ENCODE assay signal across 8 cellular contexts in genomic region chr9:115524467-115525059, GRCh38.
DNase-seq lines count a peak whose midpoint lies in the region; ATAC-seq, FAIRE-seq and TF ChIP-seq lines count a peak whose summit lies in the region.

No MANE protein-coding gene starts in this region.

- CTCF ChIA-PET in activated naive CD4-positive, alpha-beta T cell treated with anti-CD3 and anti-CD28 coated beads, Interleukin-2, amount 10 ng/mL, durations not matched to agents 7 days and 5 days (lab: Charles Lee) = interaction anchor here (0.7 to 2.2 kb wide), 4 partner anchors 509 to 844 kb away, joined by 3 to 7 read pairs (median 4); no protein-coding TSS in a partner anchor
- CTCF ChIA-PET in endothelial cell of umbilical vein (lab: Charles Lee) = interaction anchor here (1.0 kb wide), 1 partner anchor 1119 kb away, joined by 4 read pairs; no protein-coding TSS in a partner anchor

- POLR2A ChIA-PET in endothelial cell of umbilical vein (lab: Charles Lee) = no interaction called here

- H3K4me3 ChIP-seq in endothelial cell of umbilical vein (replicated peaks in 1 of 3; ENCODE audit: insufficient read depth in 1 of 3, low read depth in 1 of 3, low read length in 3 of 3) = no peak overlapping the region
- H3K4me3 ChIP-seq in muscle layer of colon (ENCODE audit: low read depth in 1 of 2, low read length in 2 of 2) = no peak overlapping the region

- H3K36me3 Mint-ChIP-seq in activated naive CD4-positive, alpha-beta T cell treated with anti-CD3 and anti-CD28 coated beads, Interleukin-2, amount 10 ng/mL, durations not matched to agents 7 days and 5 days = no peaks in the 10 kb centered on the region

- no peaks in the 10 kb centered on the region for H3K79me2 ChIP-seq in endothelial cell of umbilical vein (ENCODE audit: control insufficient read depth, insufficient read depth, low read length)

- H3K4me1 ChIP-seq in endothelial cell of umbilical vein (ENCODE audit: control insufficient read depth, extremely low read depth, insufficient read depth, low read length) (no peaks in the 10 kb centered on the region), muscle layer of colon (ENCODE audit: insufficient read depth, low read length) (peaks cover 40% of the 10 kb centered on the region)

- peaks cover 9% of the 10 kb centered on the region for H3K27me3 Mint-ChIP-seq in activated naive CD4-positive, alpha-beta T cell treated with anti-CD3 and anti-CD28 coated beads, Interleukin-2, amount 10 ng/mL, durations not matched to agents 7 days and 5 days

- peak; percentile 26 to 50 for TF ChIP-seq CTCF in endothelial cell of umbilical vein (IDR thresholded peaks at IDR 0.05; ENCODE audit: extremely low read depth in 1 of 2, insufficient read depth in 1 of 2, low read depth in 1 of 2, low read length in 2 of 2)

- H3K9me3 ChIP-seq in endothelial cell of umbilical vein (replicated peaks; ENCODE audit: control insufficient read depth, insufficient read depth, low read length) (no peaks in the 10 kb centered on the region), muscle layer of colon (ENCODE audit: low read length) (no peaks in the 10 kb centered on the region)

- no peaks in the 10 kb centered on the region for H3K4me1 Mint-ChIP-seq in activated naive CD4-positive, alpha-beta T cell treated with anti-CD3 and anti-CD28 coated beads, Interleukin-2, amount 10 ng/mL, durations not matched to agents 7 days and 5 days

- no peaks in the 10 kb centered on the region for H3K9me3 Mint-ChIP-seq in activated naive CD4-positive, alpha-beta T cell treated with anti-CD3 and anti-CD28 coated beads, Interleukin-2, amount 10 ng/mL, durations not matched to agents 7 days and 5 days

- H3K9ac ChIP-seq in endothelial cell of umbilical vein (replicated peaks; ENCODE audit: extremely low read depth, insufficient read depth, low read length) (no peak overlapping the region), muscle layer of colon (ENCODE audit: low read length) (no peak overlapping the region)

- no peak overlapping the region for H3K4me3 Mint-ChIP-seq in activated naive CD4-positive, alpha-beta T cell treated with anti-CD3 and anti-CD28 coated beads, Interleukin-2, amount 10 ng/mL, durations not matched to agents 7 days and 5 days

- no TSS peak for BruUV-seq in endothelial cell of umbilical vein (replicated peaks; lab: Mats Ljungman, UMichigan)

- no peaks in the 10 kb centered on the region for H3K27me3 ChIP-seq in endothelial cell of umbilical vein (ENCODE audit: control insufficient read depth in 2 of 2, insufficient read depth in 2 of 2, low read length in 2 of 2)
- H3K27me3 ChIP-seq in muscle layer of colon (ENCODE audit: control insufficient read depth in 1 of 2, insufficient read depth in 2 of 2, low read length in 2 of 2) = no peaks in the 10 kb centered on the region

- FAIRE-seq in endothelial cell of umbilical vein (lab: Jason Lieb, UNC) = no peak

- H3K36me3 ChIP-seq in endothelial cell of umbilical vein (ENCODE audit: control insufficient read depth in 2 of 2, extremely low read depth in 1 of 2, insufficient read depth in 2 of 2, low read length in 2 of 2) (no peaks in the 10 kb centered on the region), muscle layer of colon (ENCODE audit: insufficient read depth, low read length) (no peaks in the 10 kb centered on the region)

- H3K27ac Mint-ChIP-seq in activated naive CD4-positive, alpha-beta T cell treated with anti-CD3 and anti-CD28 coated beads, Interleukin-2, amount 10 ng/mL, durations not matched to agents 7 days and 5 days = no peak overlapping the region

- no peak overlapping the region for H3K4me2 ChIP-seq in endothelial cell of umbilical vein (ENCODE audit: insufficient read depth, low read length)

- no peaks in the 10 kb centered on the region for H3K9me1 ChIP-seq in endothelial cell of umbilical vein (replicated peaks; ENCODE audit: control insufficient read depth, extremely low read depth, insufficient read depth, low read length)

- DNase-seq in activated naive CD4-positive, alpha-beta T cell treated with anti-CD3 and anti-CD28 coated beads, Interleukin-2, amount 10 ng/mL, durations not matched to agents 7 days and 5 days = peak; percentile 30
- DNase-seq in activated naive CD4-positive, alpha-beta T cell treated with Interleukin-2 at 50 U/mL for 16 hours = no peak
- DNase-seq in HuH-7 (ENCODE audit: low spot score) (peak; percentile 12), RPMI7951 (ENCODE audit: low read depth) (peak; percentile 75), endothelial cell of umbilical vein (ENCODE audit: low read depth, low spot score) (peak; percentile 8)
- no peak for DNase-seq in stimulated activated CD4-positive, alpha-beta T cell treated with anti-CD3 and anti-CD28 coated beads, Interleukin-12 subunit alpha, Interleukin-12 subunit beta, amount 100 ng/mL, for 4 hours

- dilution Hi-C loops in endothelial cell of umbilical vein (cut with MboI; ENCODE audit: extremely low pct_ligation_motif_present, low sequenced_read_pairs) = no loop called here

- ATAC-seq in GM19395 (IDR thresholded peaks at IDR 0.05; ENCODE audit: unreplicated experiment) = no peak

- no peak overlapping the region for H2AFZ ChIP-seq in endothelial cell of umbilical vein (ENCODE audit: low read depth, low read length)

- TF ChIP-seq POLR2A in endothelial cell of umbilical vein (IDR thresholded peaks at IDR 0.05; ENCODE audit: low read depth, low read length) = no peak

- H3K27ac ChIP-seq in endothelial cell of umbilical vein (ENCODE audit: insufficient read depth, low read depth, low read length) (no peak overlapping the region), muscle layer of colon (ENCODE audit: low read depth, low read length) (peak overlapping the region; percentile 83)

- no peaks in the 10 kb centered on the region for H4K20me1 ChIP-seq in endothelial cell of umbilical vein (replicated peaks; ENCODE audit: control insufficient read depth, extremely low read depth, insufficient read depth, low read length)

- intact Hi-C loops in endothelial cell of umbilical vein (cut with micrococcal nuclease) = loop anchor here (5.0 to 10.0 kb wide), 2 partner anchors 510 to 1117 kb away; no protein-coding TSS in a partner anchor

TF ChIP-seq in endothelial cell of umbilical vein, 7 proteins besides CTCF, POLR2A, EP300 and RAD21:
- no peak for TF ChIP-seq MYC (IDR thresholded peaks at IDR 0.05; ENCODE audit: low read depth, low read length)
- no peak for TF ChIP-seq MAX (IDR thresholded peaks at IDR 0.05; ENCODE audit: insufficient read depth, insufficient read length)
- TF ChIP-seq FOS (IDR thresholded peaks at IDR 0.05; ENCODE audit: borderline replicate concordance, insufficient read depth, low read length) = no peak
- TF ChIP-seq JUN (IDR thresholded peaks at IDR 0.05; ENCODE audit: borderline replicate concordance, insufficient read depth, insufficient read length, low read depth) = no peak
- no peak for TF ChIP-seq POLR2AphosphoS5 (IDR thresholded peaks at IDR 0.05; ENCODE audit: insufficient read depth, low read depth, low read length)
- TF ChIP-seq EZH2 (IDR thresholded peaks at IDR 0.05; ENCODE audit: borderline replicate concordance, low read depth, low read length, severe bottlenecking) = no peak
- TF ChIP-seq GATA2 (IDR thresholded peaks at IDR 0.05; ENCODE audit: insufficient read depth, insufficient read length, low read depth, low read length) = no peak

Comparison
In these comparisons a context has a peak if more than half of its experiments do, and no peak if none do; other contexts are left out.
1. DNase-seq: peak in activated naive CD4-positive, alpha-beta T cell treated with anti-CD3 and anti-CD28 coated beads, Interleukin-2, amount 10 ng/mL, durations not matched to agents 7 days and 5 days (single experiment), HuH-7 (single experiment), RPMI7951 (single experiment) and endothelial cell of umbilical vein (single experiment); none in activated naive CD4-positive, alpha-beta T cell treated with Interleukin-2 at 50 U/mL for 16 hours (single experiment) and stimulated activated CD4-positive, alpha-beta T cell treated with anti-CD3 and anti-CD28 coated beads, Interleukin-12 subunit alpha, Interleukin-12 subunit beta, amount 100 ng/mL, for 4 hours (single experiment).